In genomic region chr14:41285193-41285748, GRCh38 we compare ENCODE assay signal across 9 cellular contexts.
A peak's percentile ranks its signal among the peaks of the same experiment; 100 is the strongest.
DNase-seq lines count a peak whose midpoint lies in the region; ATAC-seq lines count a peak whose summit lies in the region.
"Had no signal": no experiment of that assay in that cellular context is flagged by ENCODE, and none has a peak within 500 bp of the region (broad histone marks: within the 10 kb centered on the region; RNA-seq: fewer than 3 reads in every experiment).

No MANE protein-coding gene starts in this region.

- no peak overlapping the region for H2AFZ ChIP-seq in neuronal stem cell (ENCODE audit: low read length)

- no peaks in the 10 kb centered on the region for H3K27me3 ChIP-seq in neuronal stem cell (ENCODE audit: control insufficient read depth in 3 of 3, insufficient read depth in 3 of 3, low read depth in 1 of 3, low read length in 3 of 3)

- H2BK120ac ChIP-seq in neuronal stem cell (ENCODE audit: low read depth, low read length): no peak overlapping the region

- no CpG with 5 or more reads among the region's 4 CpGs for WGBS in neuronal stem cell (ENCODE audit: extremely low coverage in 2 of 2, insufficient read length in 2 of 2, insufficient replicate concordance in 1 of 2), 2 donors

- no peak overlapping the region for H3K4me2 ChIP-seq in neuronal stem cell (ENCODE audit: insufficient read depth, low read length, poor library complexity, severe bottlenecking)

- no peak overlapping the region for H3K4me3 Mint-ChIP-seq in stimulated activated memory B cell treated with anti-CD40 and anti-IgM and Interleukin-4, amounts not matched to agents 10 μg/mL and 1 μg/mL and 100 μg/mL, for 72 hours

- no peaks in the 10 kb centered on the region for H3K36me3 Mint-ChIP-seq in stimulated activated memory B cell treated with anti-CD40 and anti-IgM and Interleukin-4, amounts not matched to agents 10 μg/mL and 1 μg/mL and 100 μg/mL, for 72 hours

- H3K4me1 ChIP-seq in neuronal stem cell (ENCODE audit: control insufficient read depth in 2 of 2, insufficient read depth in 1 of 2, low read depth in 1 of 2, low read length in 2 of 2): no peaks in the 10 kb centered on the region

- no peaks in the 10 kb centered on the region for H3K36me3 ChIP-seq in neuronal stem cell (replicated peaks in 1 of 2; ENCODE audit: control insufficient read depth in 2 of 2, insufficient read depth in 2 of 2, low read length in 2 of 2)

- H3K14ac ChIP-seq in neuronal stem cell (ENCODE audit: low read length): no peak overlapping the region

- H3K9me3 ChIP-seq in neuronal stem cell (replicated peaks in 1 of 2; ENCODE audit: control insufficient read depth in 2 of 2, insufficient read depth in 1 of 2, low read depth in 1 of 2, low read length in 2 of 2): no peaks in the 10 kb centered on the region

- no peak overlapping the region for H3K18ac ChIP-seq in neuronal stem cell (ENCODE audit: low read length)

- no peak overlapping the region for H3K9ac ChIP-seq in neuronal stem cell (ENCODE audit: low read depth, low read length, poor library complexity)

- H3K27ac Mint-ChIP-seq in stimulated activated memory B cell treated with anti-CD40 and anti-IgM and Interleukin-4, amounts not matched to agents 10 μg/mL and 1 μg/mL and 100 μg/mL, for 72 hours: no peak overlapping the region
- H3K27ac Mint-ChIP-seq: activated T-helper 2 cell treated with anti-CD3 and anti-CD28 coated beads, Interferon-gamma antibody, Interleukin-2, Interleukin-4, amounts not matched to agents 10 μg/mL and 5 μg/mL and 100 μg/mL, durations not matched to agents 14 hours and 24 hours and 36 hours had no signal

- H3K9me3 Mint-ChIP-seq in stimulated activated memory B cell treated with anti-CD40 and anti-IgM and Interleukin-4, amounts not matched to agents 10 μg/mL and 1 μg/mL and 100 μg/mL, for 72 hours: peaks cover 5% of the 10 kb centered on the region

- DNase-seq in NCI-H1436 treated with DMSO at 0.1 percent for 48 hours (lab: John Stamatoyannopoulos, UW): peak; percentile 65
- DNase-seq in NCI-H1436 (lab: John Stamatoyannopoulos, UW): no peak
- peak; percentile 7 for DNase-seq in NCI-H2107 (lab: John Stamatoyannopoulos, UW)
- peak; percentile 44 for DNase-seq in astrocyte of the hippocampus (ENCODE audit: low read depth, low spot score)
- peak; percentile 57 for DNase-seq in neuronal stem cell (ENCODE audit: low spot score)
- DNase-seq in activated gamma-delta T cell treated with Interleukin-2 at 50 U/mL for 16 hours: no peak

- H2BK15ac ChIP-seq in neuronal stem cell (ENCODE audit: low read length): no peak overlapping the region

- no peaks in the 10 kb centered on the region for H3K4me1 Mint-ChIP-seq in stimulated activated memory B cell treated with anti-CD40 and anti-IgM and Interleukin-4, amounts not matched to agents 10 μg/mL and 1 μg/mL and 100 μg/mL, for 72 hours

- ATAC-seq in GM19463 (IDR thresholded peaks at IDR 0.05; ENCODE audit: unreplicated experiment): no peak
- no peak for ATAC-seq in stimulated activated memory B cell treated with anti-CD40 and anti-IgM and Interleukin-4, amounts not matched to agents 10 μg/mL and 1 μg/mL and 100 μg/mL, for 72 hours

- H4K91ac ChIP-seq in neuronal stem cell (ENCODE audit: low read depth, low read length, poor library complexity): no peak overlapping the region

- H2BK12ac ChIP-seq in neuronal stem cell (ENCODE audit: low read length): no peak overlapping the region

- H3K4me3 ChIP-seq in neuronal stem cell (ENCODE audit: low read length in 2 of 2): no peak overlapping the region

- H3K79me1 ChIP-seq in neuronal stem cell (ENCODE audit: low read depth, low read length): no peaks in the 10 kb centered on the region

- H3K27ac ChIP-seq in neuronal stem cell (replicated peaks; ENCODE audit: low read length): no peak overlapping the region

- H4K8ac ChIP-seq in neuronal stem cell (ENCODE audit: low read depth, low read length): no peak overlapping the region

- H2AK5ac ChIP-seq in neuronal stem cell (ENCODE audit: low read depth, low read length): no peak overlapping the region

- no peak overlapping the region for H3K4ac ChIP-seq in neuronal stem cell (ENCODE audit: low read length)

- no peak overlapping the region for H3K23ac ChIP-seq in neuronal stem cell (ENCODE audit: low read depth, low read length, poor library complexity)

- no peak overlapping the region for H2BK5ac ChIP-seq in neuronal stem cell (ENCODE audit: low read length)

- no peaks in the 10 kb centered on the region for H3K27me3 Mint-ChIP-seq in stimulated activated memory B cell treated with anti-CD40 and anti-IgM and Interleukin-4, amounts not matched to agents 10 μg/mL and 1 μg/mL and 100 μg/mL, for 72 hours

Comparison
In these comparisons a context has a peak if more than half of its experiments do, and no peak if none do; other contexts are left out.
1. DNase-seq: peak in NCI-H1436 treated with DMSO at 0.1 percent for 48 hours (single experiment), NCI-H2107 (single experiment), astrocyte of the hippocampus (single experiment) and neuronal stem cell (single experiment); none in NCI-H1436 (single experiment) and activated gamma-delta T cell treated with Interleukin-2 at 50 U/mL for 16 hours (single experiment).